In the genomic region with DNA sequence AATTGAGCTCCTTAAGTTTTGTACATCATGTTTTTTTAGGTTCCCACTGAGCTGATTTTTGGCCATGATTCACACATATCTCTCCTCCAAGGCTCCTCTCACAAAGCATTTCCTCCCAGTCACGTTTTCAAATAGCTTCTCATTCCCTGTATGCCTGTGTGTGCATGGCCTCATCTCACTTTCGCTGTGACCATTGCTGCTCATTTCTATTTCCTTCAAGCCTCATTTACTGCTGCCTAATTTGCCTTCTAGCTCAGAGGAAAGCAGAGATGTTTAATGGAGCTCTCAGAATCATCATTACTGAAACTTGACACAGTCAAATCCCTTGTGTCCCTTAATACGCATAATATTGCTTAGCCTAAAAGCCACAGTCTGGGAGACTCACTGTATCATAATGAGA, we compare ENCODE assay signal across 11 cellular contexts.
DNase-seq lines count a peak whose midpoint lies in the region; ATAC-seq and TF ChIP-seq lines count a peak whose summit lies in the region.
"Had no signal": no experiment of that assay in that cellular context is flagged by ENCODE, and none has a peak within 500 bp of the region (broad histone marks: within the 10 kb centered on the region; RNA-seq: fewer than 3 reads in every experiment).

No MANE protein-coding gene starts in this region.

- peak; percentile 55 for DNase-seq in GM12865 (ENCODE audit: low read depth)
- DNase-seq in fibroblast of the aortic adventitia (ENCODE audit: low read depth), result peak; percentile 22
- DNase-seq in DMS153 (lab: John Stamatoyannopoulos, UW), result no peak
- DNase-seq in activated CD8-positive, alpha-beta memory T cell treated with anti-CD3 and anti-CD28 coated beads, Interleukin-2, amount 50 U/mL, for 4 hours, result no peak
- no peak for DNase-seq in AG20443 (ENCODE audit: low spot score)
- no peak for DNase-seq in nucleus accumbens (lab: John Stamatoyannopoulos, UW)
- DNase-seq: GDM1, NCI-H510A treated with DMSO at 0.1 percent for 48 hours, upper lobe of right lung had no signal

- TF ChIP-seq CTCF in GM12865 (IDR thresholded peaks at IDR 0.05; ENCODE audit: insufficient read depth, low read depth, low read length, missing control alignments), result no peak
- TF ChIP-seq CTCF in fibroblast of the aortic adventitia (IDR thresholded peaks at IDR 0.05; ENCODE audit: insufficient read depth, low read length), result no peak

- ATAC-seq in GM19463 (IDR thresholded peaks at IDR 0.05; ENCODE audit: unreplicated experiment), result peak; percentile 69
- peak; percentile 74 for ATAC-seq in HG03354 (IDR thresholded peaks at IDR 0.05; ENCODE audit: poor library complexity, severe bottlenecking, unreplicated experiment)
- ATAC-seq: upper lobe of right lung had no signal

- H3K4me3 ChIP-seq in GM12865 (ENCODE audit: low read depth, low read length) (no peak overlapping the region), fibroblast of the aortic adventitia (ENCODE audit: low read depth, low read length) (no peak overlapping the region)
- H3K4me3 ChIP-seq: upper lobe of right lung had no signal

Comparison
In these comparisons a context has a peak if more than half of its experiments do, and no peak if none do; other contexts are left out.
1. DNase-seq: peak in GM12865 (single experiment) and fibroblast of the aortic adventitia (single experiment); none in DMS153 (single experiment), activated CD8-positive, alpha-beta memory T cell treated with anti-CD3 and anti-CD28 coated beads, Interleukin-2, amount 50 U/mL, for 4 hours (single experiment), AG20443 (single experiment) and nucleus accumbens (0 of 56).